ENCODE assay signal across 1 cellular context in genomic region chr2:68388772-68389171, GRCh38.
TF ChIP-seq lines count a peak whose summit lies in the region.

No MANE protein-coding gene starts in this region.

TF ChIP-seq in H1, 55 proteins besides CTCF, POLR2A, EP300 and RAD21:
- no peak for TF ChIP-seq BCL11A (IDR thresholded peaks at IDR 0.05; ENCODE audit: low read depth in 2 of 2, low read length in 2 of 2)
- TF ChIP-seq GTF2F1 (IDR thresholded peaks at IDR 0.05; ENCODE audit: borderline replicate concordance, low read depth, low read length): no peak
- TF ChIP-seq TCF12 (IDR thresholded peaks at IDR 0.05; ENCODE audit: low read depth, low read length): no peak
- TF ChIP-seq ZNF274 (IDR thresholded peaks at IDR 0.05; ENCODE audit: borderline replicate concordance, extremely low read depth, low read length): no peak
- no peak for TF ChIP-seq GABPA (IDR thresholded peaks at IDR 0.05; ENCODE audit: borderline replicate concordance, insufficient read depth, low read length)
- no peak for TF ChIP-seq JUN (IDR thresholded peaks at IDR 0.05; ENCODE audit: low read depth, low read length)
- no peak for TF ChIP-seq RNF2 (IDR thresholded peaks at IDR 0.05; ENCODE audit: borderline replicate concordance, low read depth, low read length, missing control alignments, poor library complexity, severe bottlenecking)
- TF ChIP-seq YY1 (IDR thresholded peaks at IDR 0.05; ENCODE audit: low read depth, low read length): no peak
- TF ChIP-seq CTBP2 (IDR thresholded peaks at IDR 0.05; ENCODE audit: borderline replicate concordance, insufficient read depth, insufficient read length, low read length): no peak
- no peak for TF ChIP-seq BRCA1 (IDR thresholded peaks at IDR 0.05; ENCODE audit: low read depth, low read length)
- TF ChIP-seq JUND (IDR thresholded peaks at IDR 0.05; ENCODE audit: low read length): no peak
- TF ChIP-seq, protein P1, sequence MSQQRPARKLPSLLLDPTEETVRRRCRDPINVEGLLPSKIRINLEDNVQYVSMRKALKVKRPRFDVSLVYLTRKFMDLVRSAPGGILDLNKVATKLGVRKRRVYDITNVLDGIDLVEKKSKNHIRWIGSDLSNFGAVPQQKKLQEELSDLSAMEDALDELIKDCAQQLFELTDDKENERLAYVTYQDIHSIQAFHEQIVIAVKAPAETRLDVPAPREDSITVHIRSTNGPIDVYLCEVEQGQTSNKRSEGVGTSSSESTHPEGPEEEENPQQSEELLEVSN (IDR thresholded peaks at IDR 0.05): no peak
- TF ChIP-seq SP4 (IDR thresholded peaks at IDR 0.05; ENCODE audit: low read length): no peak
TF ChIP-seq in H1: peak in this region for 0.
